ENCODE assay signal across 12 cellular contexts in the genomic region with DNA sequence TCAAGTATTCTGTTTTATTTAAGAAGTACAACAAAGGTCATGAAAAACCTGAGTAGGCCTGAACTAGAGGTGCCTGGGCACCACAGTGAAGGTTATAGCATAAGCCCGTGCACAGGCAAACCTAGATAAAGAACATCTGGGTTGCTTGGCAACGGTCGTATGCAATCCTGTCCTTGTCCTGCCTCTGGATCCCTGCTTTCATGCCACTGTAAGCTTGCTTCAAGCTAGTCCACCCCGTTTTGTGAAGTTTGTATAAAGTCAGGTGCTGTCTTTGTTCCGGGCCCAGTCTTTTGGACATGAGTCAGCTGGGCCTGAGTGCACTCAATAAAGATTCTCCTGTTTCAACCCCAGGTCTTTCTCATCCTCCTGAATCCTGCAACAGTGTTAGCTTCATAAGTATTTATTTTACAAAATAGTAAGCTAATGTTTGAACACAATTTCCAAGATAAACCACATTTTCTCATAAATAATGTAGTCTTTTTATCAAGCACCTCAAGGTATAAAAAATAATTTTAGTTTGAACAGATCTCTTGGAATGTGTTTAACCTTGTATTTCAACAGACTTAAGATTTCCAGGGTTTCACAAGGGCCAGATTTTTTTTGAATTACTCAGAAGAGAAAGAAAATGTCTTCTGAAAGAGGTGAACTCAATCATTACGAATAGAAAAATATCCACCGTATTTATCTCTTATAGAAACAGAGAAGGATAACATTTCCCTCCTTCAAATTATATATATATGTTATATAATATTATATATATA. TPM values are rescaled to one million over a fixed set of nuclear protein-coding genes. Genes with fewer than 3 reads are reported as not detected.
DNase-seq lines count a peak whose midpoint lies in the region; ATAC-seq and TF ChIP-seq lines count a peak whose summit lies in the region.
"Had no signal": no experiment of that assay in that cellular context is flagged by ENCODE, and none has a peak within 500 bp of the region (broad histone marks: within the 10 kb centered on the region; RNA-seq: fewer than 3 reads in every experiment).

No MANE protein-coding gene starts in this region.

- TF ChIP-seq CTCF in OCI-LY7 (conservative IDR thresholded peaks at IDR 0.05; ENCODE audit: low read length) (no peak), fibroblast of lung (conservative IDR thresholded peaks at IDR 0.05 in 1 of 2, IDR thresholded peaks at IDR 0.05 in 1 of 2; ENCODE audit: low read depth in 1 of 2, low read length in 2 of 2) (no peak), prostate gland (IDR thresholded peaks at IDR 0.05) (no peak)

- ATAC-seq in left lobe of liver (no peak), GM21423 (IDR thresholded peaks at IDR 0.05; ENCODE audit: unreplicated experiment) (no peak), GM21515 (IDR thresholded peaks at IDR 0.05; ENCODE audit: unreplicated experiment) (no peak)
- ATAC-seq: activated T-cell treated with anti-CD3 and anti-CD28 coated beads, Interleukin-2, amount 50 U/mL, for 72 hours; T-cell had no signal

- BruUV-seq in OCI-LY7 (replicated peaks; lab: Mats Ljungman, UMichigan) = no TSS peak

- H3K36me3 ChIP-seq in OCI-LY7 (ENCODE audit: insufficient read depth, low read length) (no peaks in the 10 kb centered on the region), fibroblast of lung (ENCODE audit: control insufficient read depth, insufficient read depth, low read length) (no peaks in the 10 kb centered on the region), prostate gland (no peaks in the 10 kb centered on the region)

- H3K4me1 ChIP-seq in OCI-LY7 (ENCODE audit: insufficient read depth, low read length, poor library complexity, severe bottlenecking) = peaks cover 12% of the 10 kb centered on the region
- peaks cover 2% of the 10 kb centered on the region for H3K4me1 ChIP-seq in fibroblast of lung (ENCODE audit: control insufficient read depth, extremely low read depth, insufficient read depth, low read length)
- H3K4me1 ChIP-seq in prostate gland (replicated peaks) = no peaks in the 10 kb centered on the region

- H2AFZ ChIP-seq in OCI-LY7 (ENCODE audit: low read length) (peak overlapping the region; percentile 60; the same call in 1 of the 2 replicates), fibroblast of lung (ENCODE audit: low read length) (no peak overlapping the region)

- peak; percentile 69 for DNase-seq in NCI-H1092 (lab: John Stamatoyannopoulos, UW)
- no peak for DNase-seq in OCI-LY7 (ENCODE audit: low spot score)
- DNase-seq in fibroblast of lung (ENCODE audit: low read depth in 2 of 2) = peak; percentile 39 to 53
- DNase-seq in prostate gland (ENCODE audit: low spot score) = peak; percentile 49
- DNase-seq in left lobe of liver (ENCODE audit: low spot score) = no peak
- no peak for DNase-seq in activated CD4-positive, alpha-beta T cell treated with anti-CD3 and anti-CD28 coated beads, Interleukin-2, amount 50 U/mL, for 48 hours
- DNase-seq: activated T-cell treated with anti-CD3 and anti-CD28 coated beads, Interleukin-2, amount 50 U/mL, for 72 hours; dorsolateral prefrontal cortex; substantia nigra; T-cell had no signal

- H4K20me1 ChIP-seq in OCI-LY7 (ENCODE audit: insufficient read depth, low read length) (no peaks in the 10 kb centered on the region), fibroblast of lung (ENCODE audit: control insufficient read depth, extremely low read depth, insufficient read depth, low read length) (no peaks in the 10 kb centered on the region)

- H3K9ac ChIP-seq in fibroblast of lung (ENCODE audit: insufficient read depth, low read length) = no peak overlapping the region

- H3K9me2 ChIP-seq in OCI-LY7 (ENCODE audit: insufficient read depth, low read length) = no peaks in the 10 kb centered on the region

- no peaks in the 10 kb centered on the region for H3K79me2 ChIP-seq in OCI-LY7 (ENCODE audit: insufficient read depth, low read depth, low read length)
- no peaks in the 10 kb centered on the region for H3K79me2 ChIP-seq in fibroblast of lung (ENCODE audit: control insufficient read depth, insufficient read depth, low read length)

- no peak overlapping the region for H3K4me2 ChIP-seq in OCI-LY7 (ENCODE audit: low read length)
- H3K4me2 ChIP-seq in fibroblast of lung (ENCODE audit: extremely low read depth, insufficient read depth, low read length) = no peak overlapping the region

- POLR2A ChIA-PET in OCI-LY7 (lab: Charles Lee) = interaction anchor here (0.5 to 1.2 kb wide), 4 partner anchors 8 to 170 kb away, joined by 3 to 4 read pairs (median 3); no protein-coding TSS in a partner anchor

- 36% methylated on average over 7 of the region's 7 CpGs for WGBS in prostate gland

- no peak overlapping the region for H3K27ac ChIP-seq in OCI-LY7 (ENCODE audit: low read depth, low read length, poor library complexity, severe bottlenecking)
- H3K27ac ChIP-seq in fibroblast of lung (ENCODE audit: insufficient read depth, low read length) = no peak overlapping the region
- no peak overlapping the region for H3K27ac ChIP-seq in prostate gland
- H3K27ac ChIP-seq: dorsolateral prefrontal cortex had no signal

- H3K4me3 ChIP-seq in OCI-LY7 (ENCODE audit: low read depth, low read length, poor library complexity, severe bottlenecking) = no peak overlapping the region
- H3K4me3 ChIP-seq in fibroblast of lung (replicated peaks in 1 of 4; ENCODE audit: control extremely low read depth in 1 of 4, insufficient read depth in 1 of 4, low read depth in 3 of 4, low read length in 4 of 4) = no peak overlapping the region
- no peak overlapping the region for H3K4me3 ChIP-seq in prostate gland
- H3K4me3 ChIP-seq: dorsolateral prefrontal cortex had no signal

- CTCF ChIA-PET in OCI-LY7 (lab: Charles Lee; ENCODE audit: unreplicated experiment) = interaction anchor here (1.0 kb wide), 1 partner anchor 9 kb away, joined by 3 read pairs; no protein-coding TSS in a partner anchor

- intact Hi-C loops in OCI-LY7 (cut with micrococcal nuclease; ENCODE audit: unreplicated experiment) (no loop called here), prostate gland (cut with DNase I) (loop anchor here (5.0 kb wide), 1 partner anchor 209 kb away; no protein-coding TSS in a partner anchor)

- TF ChIP-seq POLR2A in prostate gland (IDR thresholded peaks at IDR 0.05) = no peak

- H3K27me3 ChIP-seq in fibroblast of lung (ENCODE audit: control insufficient read depth, insufficient read depth, low read length) (no peaks in the 10 kb centered on the region), prostate gland (replicated peaks; ENCODE audit: insufficient read depth) (no peaks in the 10 kb centered on the region)
- H3K27me3 ChIP-seq: dorsolateral prefrontal cortex had no signal

- H3K9me3 ChIP-seq in OCI-LY7 (ENCODE audit: low read length) = no peaks in the 10 kb centered on the region
- no peaks in the 10 kb centered on the region for H3K9me3 ChIP-seq in fibroblast of lung (ENCODE audit: control insufficient read depth, insufficient read depth, low read depth, low read length)
- no peaks in the 10 kb centered on the region for H3K9me3 ChIP-seq in prostate gland

RNA-seq across cellular contexts. Expression of gene SLC9C1, which starts 14.3 kb away (rescaled TPM):
- total RNA-seq in OCI-LY7 (2014; rRNA removed; shearing (Covaris generic)) = not detected in 2 replicates
- total RNA-seq in OCI-LY7 (2022) = not detected in 2 replicates
- total RNA-seq in fibroblast of lung = under 0.01 TPM in 1 of 2 replicates, not detected in the other
- polyA plus RNA-seq in fibroblast of lung = not detected in 2 replicates
- not detected in 2 replicates for polyA plus RNA-seq in fibroblast of lung (2012)
- polyA minus RNA-seq in fibroblast of lung (ENCODE audit: low replicate concordance) = not detected in 2 replicates
- total RNA-seq in prostate gland = under 1 TPM in 1 of 2 donors, not detected in 1; 0.91 TPM
- not detected for total RNA-seq in left lobe of liver
- total RNA-seq: activated T-cell treated with anti-CD3 and anti-CD28 coated beads, Interleukin-2, amount 50 U/mL, for 72 hours; T-cell had no signal

RNA-seq across cellular contexts. Expression of gene CD200, which starts 24.6 kb away (rescaled TPM):
- not detected in 2 replicates for total RNA-seq in OCI-LY7 (2014; rRNA removed; shearing (Covaris generic))
- total RNA-seq in OCI-LY7 (2022) = 0.18 TPM in 1 of 2 replicates, not detected in the other
- total RNA-seq in fibroblast of lung = 0.17 and 0.26 TPM in 2 replicates
- polyA plus RNA-seq in fibroblast of lung = 0.22 and 2.5 TPM in 2 replicates
- 0.36 and 0.91 TPM in 2 replicates for polyA plus RNA-seq in fibroblast of lung (2012)
- polyA minus RNA-seq in fibroblast of lung (ENCODE audit: low replicate concordance) = not detected in 2 replicates
- 1 to 10 TPM; 5.2 to 6.3 TPM for total RNA-seq in prostate gland
- total RNA-seq in left lobe of liver = 0.38 TPM

Comparison
In these comparisons a context has a peak if more than half of its experiments do, and no peak if none do; other contexts are left out.
1. DNase-seq: peak in NCI-H1092 (single experiment), fibroblast of lung (2 of 2) and prostate gland (single experiment); none in OCI-LY7 (single experiment), left lobe of liver (single experiment) and activated CD4-positive, alpha-beta T cell treated with anti-CD3 and anti-CD28 coated beads, Interleukin-2, amount 50 U/mL, for 48 hours (0 of 2).